In the genomic region with DNA sequence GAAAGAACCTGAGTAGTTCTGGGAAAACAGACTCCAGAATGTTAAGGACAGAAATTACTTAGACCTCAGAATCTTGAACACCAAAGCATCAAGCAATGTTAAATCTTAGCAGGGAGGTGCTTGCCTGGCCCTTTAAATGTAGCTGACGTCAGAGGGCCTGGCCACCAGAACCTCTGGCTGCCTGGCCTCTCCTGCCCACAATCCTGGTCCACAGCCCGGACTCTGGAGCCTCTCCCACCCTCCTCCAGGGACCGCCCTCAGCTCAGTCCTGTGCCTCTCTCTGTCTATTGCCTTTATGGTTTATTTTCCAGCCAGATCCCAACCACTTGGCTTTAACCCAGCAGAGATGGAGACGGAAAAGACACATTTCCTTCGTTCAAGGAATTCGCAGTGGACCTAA, we compare ENCODE assay signal across 13 cellular contexts. TPM values are rescaled to one million over a fixed set of nuclear protein-coding genes. Genes with fewer than 3 reads are reported as not detected.
DNase-seq lines count a peak whose midpoint lies in the region; ATAC-seq and TF ChIP-seq lines count a peak whose summit lies in the region.
"Had no signal": no experiment of that assay in that cellular context is flagged by ENCODE, and none has a peak within 500 bp of the region (broad histone marks: within the 10 kb centered on the region; RNA-seq: fewer than 3 reads in every experiment).

No MANE protein-coding gene starts in this region.

- H3K36me3 Mint-ChIP-seq in endothelial cell (ENCODE audit: low read depth, unreplicated experiment): no peaks in the 10 kb centered on the region

- H3K27me3 Mint-ChIP-seq in endothelial cell (ENCODE audit: unreplicated experiment): no peaks in the 10 kb centered on the region
- H3K27me3 Mint-ChIP-seq: stimulated activated naive CD8-positive, alpha-beta T cell treated with anti-CD3 and anti-CD28 coated beads, Interleukin-15, amount 100 ng/mL, for 72 hours had no signal

- H3K4me1 ChIP-seq in mucosa of descending colon (ENCODE audit: low read depth): no peaks in the 10 kb centered on the region

- H3K9me3 ChIP-seq in mucosa of descending colon: no peaks in the 10 kb centered on the region

- H3K4me3 Mint-ChIP-seq in endothelial cell (ENCODE audit: unreplicated experiment): no peak overlapping the region
- H3K4me3 Mint-ChIP-seq: activated naive CD8-positive, alpha-beta T cell treated with anti-CD3 and anti-CD28 coated beads for 36 hours; stimulated activated naive CD8-positive, alpha-beta T cell treated with anti-CD3 and anti-CD28 coated beads, Interleukin-15, amount 100 ng/mL, for 72 hours had no signal

- no peak for TF ChIP-seq CTCF in fibroblast of pulmonary artery (IDR thresholded peaks at IDR 0.05; ENCODE audit: low read length, missing control alignments)
- TF ChIP-seq CTCF in mucosa of descending colon (IDR thresholded peaks at IDR 0.05): no peak
- TF ChIP-seq CTCF in endothelial cell (IDR thresholded peaks at IDR 0.05; ENCODE audit: unreplicated experiment): no peak

- H3K9me3 Mint-ChIP-seq in endothelial cell (ENCODE audit: unreplicated experiment): no peaks in the 10 kb centered on the region
- H3K9me3 Mint-ChIP-seq: activated naive CD8-positive, alpha-beta T cell treated with anti-CD3 and anti-CD28 coated beads for 36 hours had no signal

- no peak overlapping the region for H3K4me3 ChIP-seq in fibroblast of pulmonary artery (replicated peaks; ENCODE audit: low read depth, low read length)
- no peak overlapping the region for H3K4me3 ChIP-seq in mucosa of descending colon

- ATAC-seq in SK-N-SH treated with all-trans-retinoic acid at 6 μM for 48 hours (0 out of 3 replicates have a peak, but pooled peaks have one; percentile 40), mucosa of descending colon (peak; percentile 19), GM19395 (IDR thresholded peaks at IDR 0.05; ENCODE audit: unreplicated experiment) (no peak), HG03095 (IDR thresholded peaks at IDR 0.05; ENCODE audit: unreplicated experiment) (no peak), GM21528 (IDR thresholded peaks at IDR 0.05; ENCODE audit: low FRiP score, unreplicated experiment) (no peak)
- ATAC-seq: stimulated activated naive CD8-positive, alpha-beta T cell treated with anti-CD3 and anti-CD28 coated beads, Interleukin-15, amount 100 ng/mL, for 72 hours had no signal

- H3K4me1 Mint-ChIP-seq in endothelial cell (ENCODE audit: unreplicated experiment): peaks cover 22% of the 10 kb centered on the region

- intact Hi-C loops in mucosa of descending colon (cut with DNase I, micrococcal nuclease): no loop called here

- H3K36me3 ChIP-seq in mucosa of descending colon (ENCODE audit: low read depth): no peaks in the 10 kb centered on the region

- DNase-seq in EH (ENCODE audit: low read depth) (peak; percentile 7), fibroblast of pulmonary artery (ENCODE audit: low read depth) (peak; percentile 21), mucosa of descending colon (no peak), endothelial cell (ENCODE audit: low spot score) (no peak)
- DNase-seq: activated naive CD8-positive, alpha-beta T cell treated with anti-CD3 and anti-CD28 coated beads for 36 hours; NCI-H1930; NCI-H69; nucleus accumbens; stimulated activated naive CD8-positive, alpha-beta T cell treated with anti-CD3 and anti-CD28 coated beads, Interleukin-15, amount 100 ng/mL, for 72 hours had no signal

- no peak overlapping the region for H3K27ac Mint-ChIP-seq in endothelial cell (ENCODE audit: unreplicated experiment)
- H3K27ac Mint-ChIP-seq: activated naive CD8-positive, alpha-beta T cell treated with anti-CD3 and anti-CD28 coated beads for 36 hours; stimulated activated naive CD8-positive, alpha-beta T cell treated with anti-CD3 and anti-CD28 coated beads, Interleukin-15, amount 100 ng/mL, for 72 hours had no signal

TF ChIP-seq in SK-N-SH treated with all-trans-retinoic acid at 6 μM for 48 hours, 23 proteins besides CTCF, POLR2A, EP300 and RAD21:
- TF ChIP-seq TCF4 (CRISPR knock-in tag; IDR thresholded peaks at IDR 0.05; ENCODE audit: borderline replicate concordance) (no peak), SNAI2 (CRISPR knock-in tag; IDR thresholded peaks at IDR 0.05) (no peak), PPARA (CRISPR knock-in tag; IDR thresholded peaks at IDR 0.05; ENCODE audit: borderline replicate concordance) (no peak), ESRRG (CRISPR knock-in tag; IDR thresholded peaks at IDR 0.05) (no peak), BACH2 (CRISPR knock-in tag; IDR thresholded peaks at IDR 0.05; ENCODE audit: borderline replicate concordance) (no peak), ZFP30 (CRISPR knock-in tag; IDR thresholded peaks at IDR 0.05) (no peak), GLIS3 (CRISPR knock-in tag; IDR thresholded peaks at IDR 0.05) (no peak), ZNF565 (CRISPR knock-in tag; conservative IDR thresholded peaks at IDR 0.05; ENCODE audit: low read depth) (no peak)
- TF ChIP-seq, protein P1, sequence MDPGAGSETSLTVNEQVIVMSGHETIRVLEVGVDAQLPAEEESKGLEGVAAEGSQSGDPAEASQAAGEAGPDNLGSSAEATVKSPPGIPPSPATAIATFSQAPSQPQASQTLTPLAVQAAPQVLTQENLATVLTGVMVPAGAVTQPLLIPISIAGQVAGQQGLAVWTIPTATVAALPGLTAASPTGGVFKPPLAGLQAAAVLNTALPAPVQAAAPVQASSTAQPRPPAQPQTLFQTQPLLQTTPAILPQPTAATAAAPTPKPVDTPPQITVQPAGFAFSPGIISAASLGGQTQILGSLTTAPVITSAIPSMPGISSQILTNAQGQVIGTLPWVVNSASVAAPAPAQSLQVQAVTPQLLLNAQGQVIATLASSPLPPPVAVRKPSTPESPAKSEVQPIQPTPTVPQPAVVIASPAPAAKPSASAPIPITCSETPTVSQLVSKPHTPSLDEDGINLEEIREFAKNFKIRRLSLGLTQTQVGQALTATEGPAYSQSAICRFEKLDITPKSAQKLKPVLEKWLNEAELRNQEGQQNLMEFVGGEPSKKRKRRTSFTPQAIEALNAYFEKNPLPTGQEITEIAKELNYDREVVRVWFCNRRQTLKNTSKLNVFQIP (CRISPR knock-in tag; IDR thresholded peaks at IDR 0.05; ENCODE audit: borderline replicate concordance, low read depth): no peak
- TF ChIP-seq, protein P2, sequence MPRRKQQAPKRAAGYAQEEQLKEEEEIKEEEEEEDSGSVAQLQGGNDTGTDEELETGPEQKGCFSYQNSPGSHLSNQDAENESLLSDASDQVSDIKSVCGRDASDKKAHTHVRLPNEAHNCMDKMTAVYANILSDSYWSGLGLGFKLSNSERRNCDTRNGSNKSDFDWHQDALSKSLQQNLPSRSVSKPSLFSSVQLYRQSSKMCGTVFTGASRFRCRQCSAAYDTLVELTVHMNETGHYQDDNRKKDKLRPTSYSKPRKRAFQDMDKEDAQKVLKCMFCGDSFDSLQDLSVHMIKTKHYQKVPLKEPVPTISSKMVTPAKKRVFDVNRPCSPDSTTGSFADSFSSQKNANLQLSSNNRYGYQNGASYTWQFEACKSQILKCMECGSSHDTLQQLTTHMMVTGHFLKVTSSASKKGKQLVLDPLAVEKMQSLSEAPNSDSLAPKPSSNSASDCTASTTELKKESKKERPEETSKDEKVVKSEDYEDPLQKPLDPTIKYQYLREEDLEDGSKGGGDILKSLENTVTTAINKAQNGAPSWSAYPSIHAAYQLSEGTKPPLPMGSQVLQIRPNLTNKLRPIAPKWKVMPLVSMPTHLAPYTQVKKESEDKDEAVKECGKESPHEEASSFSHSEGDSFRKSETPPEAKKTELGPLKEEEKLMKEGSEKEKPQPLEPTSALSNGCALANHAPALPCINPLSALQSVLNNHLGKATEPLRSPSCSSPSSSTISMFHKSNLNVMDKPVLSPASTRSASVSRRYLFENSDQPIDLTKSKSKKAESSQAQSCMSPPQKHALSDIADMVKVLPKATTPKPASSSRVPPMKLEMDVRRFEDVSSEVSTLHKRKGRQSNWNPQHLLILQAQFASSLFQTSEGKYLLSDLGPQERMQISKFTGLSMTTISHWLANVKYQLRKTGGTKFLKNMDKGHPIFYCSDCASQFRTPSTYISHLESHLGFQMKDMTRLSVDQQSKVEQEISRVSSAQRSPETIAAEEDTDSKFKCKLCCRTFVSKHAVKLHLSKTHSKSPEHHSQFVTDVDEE (CRISPR knock-in tag; IDR thresholded peaks at IDR 0.05): no peak

RNA-seq across cellular contexts. Expression of a gene that starts 42.2 kb away (rescaled TPM):
- total RNA-seq in mucosa of descending colon (1 to 10 TPM in 1 of 3 donors, under 1 TPM in 2; 0.36 to 5.5 (median 0.75) TPM), endothelial cell (ENCODE audit: unreplicated experiment) (1.2 TPM)

RNA-seq across cellular contexts. Expression of a gene that starts 53.8 kb away (rescaled TPM):
- total RNA-seq in mucosa of descending colon: 10 to 100 TPM; 10.1 to 16.8 (median 10.3) TPM
- total RNA-seq in endothelial cell (ENCODE audit: unreplicated experiment): 25.7 TPM

Comparison
In these comparisons a context has a peak if more than half of its experiments do, and no peak if none do; other contexts are left out.
1. DNase-seq: peak in EH (single experiment) and fibroblast of pulmonary artery (single experiment); none in mucosa of descending colon (0 of 3) and endothelial cell (single experiment).
2. ATAC-seq: peak in SK-N-SH treated with all-trans-retinoic acid at 6 μM for 48 hours (single experiment) and mucosa of descending colon (single experiment); none in GM19395 (single experiment), HG03095 (single experiment) and GM21528 (single experiment).